8 cellular contexts compared by ENCODE assay signal in genomic region chr15:78565097-78565950, GRCh38. TPM values are rescaled to one million over a fixed set of nuclear protein-coding genes. Genes with fewer than 3 reads are reported as not detected.
DNase-seq lines count a peak whose midpoint lies in the region; ATAC-seq and TF ChIP-seq lines count a peak whose summit lies in the region.

CHRNA5 (plus strand) TSS chr15:78565520; CDS start chr15:78565720, 200 bp downstream.

- no peaks in the 10 kb centered on the region for H3K27me3 Mint-ChIP-seq in Calu3 (ENCODE audit: unreplicated experiment)

- in situ Hi-C loops in KBM-7 (cut with MboI; ENCODE audit: low pct_unique_long_range_greater_than_20kb, low sequenced_read_pairs) = no loop called here

- peak within 1 kb of the TSS; percentile 87 for H3K4me3 Mint-ChIP-seq in Calu3 (ENCODE audit: low read depth, unreplicated experiment)

- POLR2A ChIA-PET in PC-9 (lab: Charles Lee; ENCODE audit: unreplicated experiment) = interaction anchor here (0.6 to 1.0 kb wide), 7 partner anchors 10 to 266 kb away, joined by 3 to 13 read pairs (median 5); partner anchors contain the start of genes PSMA4 and SKIC8

- H3K4me3 ChIP-seq in PC-9 = peak within 1 kb of the TSS; percentile 68
- H3K4me3 ChIP-seq in fibroblast of mammary gland (ENCODE audit: control insufficient read depth, low read depth, low read length) = peak within 1 kb of the TSS; percentile 53
- H3K4me3 ChIP-seq in neuron (ENCODE audit: low read length) = peak within 1 kb of the TSS; percentile 80

- peaks cover 7% of the 10 kb centered on the region for H3K4me1 Mint-ChIP-seq in Calu3 (ENCODE audit: low read depth, unreplicated experiment)

- H3K79me2 ChIP-seq in PC-9 (ENCODE audit: low read depth) = peaks cover 11% of the 10 kb centered on the region; the same call in 1 of the 2 replicates

- BruUV-seq in Calu3 (replicated peaks; lab: Mats Ljungman, UMichigan) = no TSS peak
- no TSS peak for BruUV-seq in PC-9 (replicated peaks; lab: Mats Ljungman, UMichigan)

- H3K4me1 ChIP-seq in PC-9 (replicated peaks; ENCODE audit: insufficient read depth) (peaks cover 14% of the 10 kb centered on the region), neuron (ENCODE audit: insufficient read depth, low read length) (peaks cover 3% of the 10 kb centered on the region)

- CTCF ChIA-PET in Calu3 (lab: Charles Lee) = interaction anchor here (0.6 to 2.6 kb wide), 17 partner anchors 9 to 414 kb away, joined by 3 to 16 read pairs (median 3); partner anchors contain the start of genes HYKK, IREB2 and PSMA4
- CTCF ChIA-PET in PC-9 (lab: Charles Lee) = interaction anchor here (0.6 to 1.0 kb wide), 4 partner anchors 101 to 175 kb away, joined by 3 to 5 read pairs (median 4); no protein-coding TSS in a partner anchor

- H3K36me3 ChIP-seq in PC-9 (ENCODE audit: low read depth) = no peaks in the 10 kb centered on the region
- no peaks in the 10 kb centered on the region for H3K36me3 ChIP-seq in neuron (ENCODE audit: insufficient read depth, low read length)

- no peaks in the 10 kb centered on the region for H4K20me1 ChIP-seq in PC-9 (ENCODE audit: insufficient read depth)

- peak; percentile 58 for ATAC-seq in GM21528 (IDR thresholded peaks at IDR 0.05; ENCODE audit: low FRiP score, unreplicated experiment)

- H3K9me3 ChIP-seq in PC-9 (ENCODE audit: insufficient read depth, low read depth) = no peaks in the 10 kb centered on the region
- H3K9me3 ChIP-seq in neuron (ENCODE audit: low read length) = no peaks in the 10 kb centered on the region

- H3K27ac ChIP-seq in PC-9 (peak within 1 kb of the TSS; percentile 44), substantia nigra (ENCODE audit: low read depth, low read length, poor library complexity, severe bottlenecking) (no peak within 1 kb of the TSS)

- H3K4me2 ChIP-seq in PC-9 = peak within 1 kb of the TSS; percentile 87

- intact Hi-C loops in Calu3 (cut with micrococcal nuclease; ENCODE audit: unreplicated experiment) (no loop called here), PC-9 (cut with micrococcal nuclease; ENCODE audit: unreplicated experiment) (loop anchor here (2.0 kb wide), 1 partner anchor 25 kb away; the partner anchor contains the start of gene PSMA4)

- DNase-seq in Calu3 (peak; percentile 98), KBM-7 (peak; percentile 94), PC-9 (peak; percentile 84 to 97), fibroblast of mammary gland (ENCODE audit: low read depth) (peak; percentile 72), substantia nigra (lab: John Stamatoyannopoulos, UW) (peak in 26 of 49 donors; percentile 2 to 84 (median 18))
- DNase-seq in activated T-cell treated with anti-CD3 and anti-CD28 coated beads, Interleukin-2, amount 50 U/mL, for 48 hours = peak; percentile 89 to 90

- H3K9me2 ChIP-seq in PC-9 (ENCODE audit: insufficient read depth) = no peaks in the 10 kb centered on the region

- no peaks in the 10 kb centered on the region for H3K9me3 Mint-ChIP-seq in Calu3 (ENCODE audit: low read depth, unreplicated experiment)

- H3K36me3 Mint-ChIP-seq in Calu3 (ENCODE audit: insufficient read depth, unreplicated experiment) = peaks cover 30% of the 10 kb centered on the region

- TF ChIP-seq CTCF in Calu3 (IDR thresholded peaks at IDR 0.05; ENCODE audit: unreplicated experiment) (no peak), PC-9 (conservative IDR thresholded peaks at IDR 0.05) (no peak), fibroblast of mammary gland (conservative IDR thresholded peaks at IDR 0.05; ENCODE audit: control insufficient read depth, insufficient read depth, low read depth, low read length) (no peak)

- H3K27ac Mint-ChIP-seq in Calu3 (ENCODE audit: unreplicated experiment) = peak within 1 kb of the TSS; percentile 92

- no peaks in the 10 kb centered on the region for H3K27me3 ChIP-seq in PC-9 (ENCODE audit: insufficient read depth, low read depth)
- peaks cover 3% of the 10 kb centered on the region for H3K27me3 ChIP-seq in neuron (ENCODE audit: insufficient read depth, low read length)

- H3F3A ChIP-seq in PC-9 (ENCODE audit: insufficient read depth, low read depth) = peaks cover 15% of the 10 kb centered on the region

- H2AFZ ChIP-seq in PC-9 (peak within 1 kb of the TSS; percentile 92), neuron (ENCODE audit: low read depth, low read length) (peak within 1 kb of the TSS; percentile 90)

RNA-seq across cellular contexts. Expression of gene CHRNA5, which starts in this region (rescaled TPM):
- 34.9 and 47.0 TPM in 2 replicates for total RNA-seq in Calu3 (2022)
- 9.5 and 10.7 TPM in 2 replicates for total RNA-seq in PC-9 (2021)

Comparison
In these comparisons a context has a peak if more than half of its experiments do, and no peak if none do; other contexts are left out.
1. DNase-seq: peak in every context shown above with its lines; median percentile 98 in Calu3; 94 in KBM-7; 90 in PC-9; 90 in activated T-cell treated with anti-CD3 and anti-CD28 coated beads, Interleukin-2, amount 50 U/mL, for 48 hours; 72 in fibroblast of mammary gland; 18 in substantia nigra.